ENCODE assay signal across 18 cellular contexts in genomic region chr6:37478827-37479226, GRCh38.
"Had no signal": no experiment of that assay in that cellular context is flagged by ENCODE, and none has a peak within 500 bp of the region (broad histone marks: within the 10 kb centered on the region; RNA-seq: fewer than 3 reads in every experiment).

No MANE protein-coding gene starts in this region.

- H3K4me1 ChIP-seq: colonic mucosa, psoas muscle had no signal

- H3K27ac ChIP-seq: colonic mucosa, esophagus squamous epithelium, gastroesophageal sphincter, psoas muscle, sigmoid colon, skin epidermis had no signal

- H3K27ac Mint-ChIP-seq: natural killer cell, type B pancreatic cell had no signal

- H3K36me3 ChIP-seq: colonic mucosa had no signal

- ATAC-seq: gastroesophageal sphincter, left lobe of liver, mucosa of descending colon, natural killer cell, psoas muscle had no signal

- FAIRE-seq: urothelium cell line had no signal

- H3K9me3 ChIP-seq: colonic mucosa, esophagus squamous epithelium, gastroesophageal sphincter, mucosa of descending colon, psoas muscle, sigmoid colon had no signal

- H3K4me3 Mint-ChIP-seq: natural killer cell, type B pancreatic cell had no signal

- H3K27me3 ChIP-seq: colonic mucosa, esophagus squamous epithelium, gastroesophageal sphincter, sigmoid colon had no signal

- H3K4me3 ChIP-seq: colonic mucosa, esophagus squamous epithelium, gastroesophageal sphincter, mucosa of descending colon, psoas muscle, sigmoid colon, skin epidermis had no signal

- H3K9me3 Mint-ChIP-seq: natural killer cell, type B pancreatic cell had no signal

- H3K27me3 Mint-ChIP-seq: type B pancreatic cell had no signal

- DNase-seq: colonic mucosa; dermis blood vessel endothelial cell; esophagus squamous epithelium; foreskin fibroblast; glutamatergic neuron; islet precursor cell; mammary epithelial cell; mucosa of descending colon; natural killer cell; psoas muscle; retina; sigmoid colon; stimulated activated naive CD4-positive, alpha-beta T cell treated with Interleukin-2 at 50 U/mL for 16 hours had no signal
